In genomic region chr1:59857679-59858354, GRCh38 we compare ENCODE assay signal across 25 cellular contexts.
"Had no signal": no experiment of that assay in that cellular context is flagged by ENCODE, and none has a peak within 500 bp of the region (broad histone marks: within the 10 kb centered on the region; RNA-seq: fewer than 3 reads in every experiment).

No MANE protein-coding gene starts in this region.

- H3K4me1 ChIP-seq: gastrocnemius medialis, tibial nerve had no signal

- H3K36me3 ChIP-seq: gastrocnemius medialis, tibial nerve had no signal

- H3K9me3 ChIP-seq: gastrocnemius medialis, tibial nerve had no signal

- H3K27me3 ChIP-seq: dorsolateral prefrontal cortex, gastrocnemius medialis, tibial nerve had no signal

- H3K27me3 Mint-ChIP-seq: activated CD4-positive, alpha-beta memory T cell treated with anti-CD3 and anti-CD28 coated beads, Interleukin-2, amount 10 ng/mL, durations not matched to agents 7 days and 5 days; activated CD4-positive, alpha-beta T cell treated with anti-CD3 and anti-CD28 coated beads, Interleukin-2, amount 10 ng/mL, durations not matched to agents 7 days and 5 days; activated naive CD4-positive, alpha-beta T cell treated with anti-CD3 and anti-CD28 coated beads, Interleukin-2, amount 10 ng/mL, durations not matched to agents 7 days and 5 days; activated T-cell treated with anti-CD3 and anti-CD28 coated beads, Interleukin-2, amount 50 U/mL, for 24 hours; naive thymus-derived CD4-positive, alpha-beta T cell had no signal

- ATAC-seq: gastrocnemius medialis; naive thymus-derived CD4-positive, alpha-beta T cell had no signal

- H3K4me1 Mint-ChIP-seq: activated CD4-positive, alpha-beta memory T cell treated with anti-CD3 and anti-CD28 coated beads, Interleukin-2, amount 10 ng/mL, durations not matched to agents 7 days and 5 days; activated CD4-positive, alpha-beta T cell treated with anti-CD3 and anti-CD28 coated beads, Interleukin-2, amount 10 ng/mL, durations not matched to agents 7 days and 5 days; activated naive CD4-positive, alpha-beta T cell treated with anti-CD3 and anti-CD28 coated beads, Interleukin-2, amount 10 ng/mL, durations not matched to agents 7 days and 5 days had no signal

- H3K9me3 Mint-ChIP-seq: activated CD4-positive, alpha-beta memory T cell treated with anti-CD3 and anti-CD28 coated beads, Interleukin-2, amount 10 ng/mL, durations not matched to agents 7 days and 5 days had no signal

- DNase-seq: activated CD4-positive, alpha-beta memory T cell treated with anti-CD3 and anti-CD28 coated beads, Interleukin-2, amount 10 ng/mL, durations not matched to agents 7 days and 5 days; activated CD4-positive, alpha-beta T cell treated with anti-CD3 and anti-CD28 coated beads for 1 hour; activated CD4-positive, alpha-beta T cell treated with anti-CD3 and anti-CD28 coated beads, Interleukin-2, amount 10 ng/mL, durations not matched to agents 7 days and 5 days; activated CD8-positive, alpha-beta memory T cell treated with anti-CD3 and anti-CD28 coated beads, Interleukin-2, amount 50 U/mL, for 48 hours; activated gamma-delta T cell; activated naive CD4-positive, alpha-beta T cell treated with anti-CD3 and anti-CD28 coated beads, Interleukin-2, amount 10 ng/mL, durations not matched to agents 7 days and 5 days; activated T-cell treated with anti-CD3 and anti-CD28 coated beads, Interleukin-2, amount 50 U/mL, for 24 hours; amniotic stem cell; dorsolateral prefrontal cortex; effector memory CD4-positive, alpha-beta T cell; gastrocnemius medialis; glutamatergic neuron; hippocampal formation; kidney; naive thymus-derived CD4-positive, alpha-beta T cell; nucleus accumbens; right cardiac atrium; stimulated activated CD4-positive, alpha-beta T cell treated with anti-CD3 and anti-CD28 coated beads, Interleukin-2, amount 100 ng/mL, for 48 hours; stimulated activated naive CD4-positive, alpha-beta T cell treated with Interleukin-2 at 50 U/mL for 16 hours; SW 1271; T-helper 2 cell had no signal

- H3K4me3 Mint-ChIP-seq: activated CD4-positive, alpha-beta memory T cell treated with anti-CD3 and anti-CD28 coated beads, Interleukin-2, amount 10 ng/mL, durations not matched to agents 7 days and 5 days; activated CD4-positive, alpha-beta T cell treated with anti-CD3 and anti-CD28 coated beads, Interleukin-2, amount 10 ng/mL, durations not matched to agents 7 days and 5 days; activated naive CD4-positive, alpha-beta T cell treated with anti-CD3 and anti-CD28 coated beads, Interleukin-2, amount 10 ng/mL, durations not matched to agents 7 days and 5 days; activated T-cell treated with anti-CD3 and anti-CD28 coated beads, Interleukin-2, amount 50 U/mL, for 24 hours; naive thymus-derived CD4-positive, alpha-beta T cell; WTC11 had no signal

- H3K27ac ChIP-seq: coronary artery, dorsolateral prefrontal cortex, gastrocnemius medialis, tibial nerve had no signal

- H3K27ac Mint-ChIP-seq: activated CD4-positive, alpha-beta memory T cell treated with anti-CD3 and anti-CD28 coated beads, Interleukin-2, amount 10 ng/mL, durations not matched to agents 7 days and 5 days; activated CD4-positive, alpha-beta T cell treated with anti-CD3 and anti-CD28 coated beads, Interleukin-2, amount 10 ng/mL, durations not matched to agents 7 days and 5 days; activated naive CD4-positive, alpha-beta T cell treated with anti-CD3 and anti-CD28 coated beads, Interleukin-2, amount 10 ng/mL, durations not matched to agents 7 days and 5 days; activated T-cell treated with anti-CD3 and anti-CD28 coated beads, Interleukin-2, amount 50 U/mL, for 24 hours had no signal

- H3K4me3 ChIP-seq: coronary artery, dorsolateral prefrontal cortex, gastrocnemius medialis, lung, tibial nerve had no signal
